2 cellular contexts compared by ENCODE assay signal in genomic region chr14:30278856-30279255, GRCh38.
A peak's percentile ranks its signal among the peaks of the same experiment; 100 is the strongest.
DNase-seq lines count a peak whose midpoint lies in the region; ATAC-seq, FAIRE-seq and TF ChIP-seq lines count a peak whose summit lies in the region.
"Not testable (repeated sequence)": the region's sequence is repeated elsewhere in the genome, so short reads cannot be mapped to it uniquely, and the experiment has no call there.

No MANE protein-coding gene starts in this region.

- POLR2A ChIA-PET in HEK293 (lab: Yijun Ruan, JAX); K562 (lab: Yijun Ruan, JAX): not testable (repeated sequence)

- not testable (repeated sequence) for H3K9me1 ChIP-seq in K562 (ENCODE audit: control insufficient read depth, insufficient read depth, low read length)

- not testable (repeated sequence) for H3K27me3 ChIP-seq in K562 (ENCODE audit: control insufficient read depth in 2 of 2, insufficient read depth in 2 of 2, low read length in 2 of 2)

- H3K36me3 ChIP-seq in HEK293 (ENCODE audit: control insufficient read depth in 2 of 2, insufficient read depth in 1 of 2, low read length in 2 of 2); K562 (ENCODE audit: control insufficient read depth, insufficient read depth, low read length): not testable (repeated sequence)

- H3K4me3 ChIP-seq in HEK293 (ENCODE audit: low read depth, low read length); K562: not testable (repeated sequence)

- not testable (repeated sequence) for H2AFZ ChIP-seq in K562 (ENCODE audit: low read depth, low read length)

- H3K27ac ChIP-seq in HEK293 (ENCODE audit: extremely low read depth, low read depth, low read length); K562 (ENCODE audit: extremely low read depth, low read depth, low read length): not testable (repeated sequence)

- not testable (repeated sequence) for DNase-seq in K562 (ENCODE audit: extremely low read depth in 1 of 4, low spot score in 3 of 4)

- H3K9ac ChIP-seq in K562 (ENCODE audit: insufficient read depth in 1 of 2, low read depth in 2 of 2, low read length in 2 of 2), result not testable (repeated sequence)

- H3K79me2 ChIP-seq in K562 (ENCODE audit: control insufficient read depth, insufficient read depth, low read length), result not testable (repeated sequence)

- H3K9me3 ChIP-seq in HEK293 (ENCODE audit: control insufficient read depth, insufficient read depth, low read depth, low read length); K562 (replicated peaks; ENCODE audit: control insufficient read depth, insufficient read depth, low read depth, low read length): not testable (repeated sequence)

- FAIRE-seq in K562 (lab: Jason Lieb, UNC), result not testable (repeated sequence)

- CTCF ChIA-PET in HEK293 (lab: Yijun Ruan, JAX); K562 (lab: Yijun Ruan, JAX; ENCODE audit: low intra/inter-chr PET ratio): not testable (repeated sequence)

- H3K4me2 ChIP-seq in K562 (ENCODE audit: insufficient read depth, low read length), result not testable (repeated sequence)

- TF ChIP-seq RAD21 in K562 (CRISPR knock-in tag; conservative IDR thresholded peaks at IDR 0.05 in 1 of 2, IDR thresholded peaks at IDR 0.05 in 1 of 2), result not testable (repeated sequence)

- TF ChIP-seq CTCF in HEK293 (tag by site-specific recombination; IDR thresholded peaks at IDR 0.05); K562 (IDR thresholded peaks at IDR 0.05 in 2 of 3, conservative IDR thresholded peaks at IDR 0.05 in 1 of 3; ENCODE audit: insufficient read depth in 2 of 3, low read depth in 1 of 3, low read length in 3 of 3): not testable (repeated sequence)

- H4K20me1 ChIP-seq in K562 (replicated peaks; ENCODE audit: control insufficient read depth, insufficient read depth, low read length), result not testable (repeated sequence)

- in situ Hi-C loops in K562 (cut with MboI), result not testable (repeated sequence)

- TF ChIP-seq EP300 in K562 (IDR thresholded peaks at IDR 0.05; ENCODE audit: low read length), result not testable (repeated sequence)

- BruUV-seq in K562 (replicated peaks; lab: Mats Ljungman, UMichigan), result not testable (repeated sequence)

- not testable (repeated sequence) for H3K4me1 ChIP-seq in HEK293 (ENCODE audit: control insufficient read depth, insufficient read depth, low read length); K562 (replicated peaks in 1 of 2; ENCODE audit: control insufficient read depth in 2 of 2, insufficient read depth in 2 of 2, low read length in 2 of 2)

- TF ChIP-seq POLR2A in K562 (conservative IDR thresholded peaks at IDR 0.05), result not testable (repeated sequence)

- intact Hi-C loops in K562 (cut with micrococcal nuclease), result not testable (repeated sequence)

- WGBS in K562 (ENCODE audit: insufficient coverage, low coverage, missing lambda C conversion rate), result 0% methylated on average over 2 of the region's 2 CpGs

- ATAC-seq in K562, result not testable (repeated sequence)

TF ChIP-seq in HEK293, 187 proteins besides CTCF, POLR2A, EP300 and RAD21:
- peak; percentile 66 for TF ChIP-seq ZNF146 (tag by site-specific recombination; IDR thresholded peaks at IDR 0.05)

TF ChIP-seq in K562, 482 proteins besides CTCF, POLR2A, EP300 and RAD21:
- TF ChIP-seq ZNF146 (CRISPR knock-in tag; IDR thresholded peaks at IDR 0.05; ENCODE audit: unreplicated experiment), result peak; percentile 63
